20 cellular contexts compared by ENCODE assay signal in genomic region chr1:182641561-182641960, GRCh38. TPM values are rescaled to one million over a fixed set of nuclear protein-coding genes. Genes with fewer than 3 reads are reported as not detected.
DNase-seq lines count a peak whose midpoint lies in the region; ATAC-seq and TF ChIP-seq lines count a peak whose summit lies in the region.
"Had no signal": no experiment of that assay in that cellular context is flagged by ENCODE, and none has a peak within 500 bp of the region (broad histone marks: within the 10 kb centered on the region; RNA-seq: fewer than 3 reads in every experiment).

No MANE protein-coding gene starts in this region.

- no peaks in the 10 kb centered on the region for H3K9me3 Mint-ChIP-seq in HFFc6
- H3K9me3 Mint-ChIP-seq in progenitor cell of endocrine pancreas (ENCODE audit: low read depth), result no peaks in the 10 kb centered on the region
- H3K9me3 Mint-ChIP-seq: CD8-positive, alpha-beta memory T cell; H9 had no signal

- H3K36me3 Mint-ChIP-seq in HFFc6 (ENCODE audit: low read depth) (no peaks in the 10 kb centered on the region; the same call in 1 of the 2 replicates), progenitor cell of endocrine pancreas (ENCODE audit: insufficient read depth) (no peaks in the 10 kb centered on the region)

- TF ChIP-seq CTCF in HFFc6 (IDR thresholded peaks at IDR 0.05) (no peak), progenitor cell of endocrine pancreas (IDR thresholded peaks at IDR 0.05; ENCODE audit: unreplicated experiment) (no peak)

- peaks cover 12% of the 10 kb centered on the region for H3K27me3 Mint-ChIP-seq in HFFc6 (ENCODE audit: insufficient read depth)
- no peaks in the 10 kb centered on the region for H3K27me3 Mint-ChIP-seq in progenitor cell of endocrine pancreas

- peak; percentile 35 for DNase-seq in NCI-H748 (lab: John Stamatoyannopoulos, UW; ENCODE audit: unreplicated experiment)
- no peak for DNase-seq in NCI-H748 treated with DMSO at 0.1 percent for 48 hours (lab: John Stamatoyannopoulos, UW)
- peak; percentile 75 for DNase-seq in NCI-H1092 treated with DMSO at 0.1 percent for 48 hours (lab: John Stamatoyannopoulos, UW)
- DNase-seq in left lobe of liver (ENCODE audit: low spot score), result peak; percentile 60
- DNase-seq in HFFc6, result no peak
- DNase-seq in progenitor cell of endocrine pancreas (ENCODE audit: low spot score, unreplicated experiment), result no peak
- DNase-seq: Calu3; CD8-positive, alpha-beta memory T cell; DMS53; GDM1; H9; MV-4-11; NCI-H187 treated with DMSO at 0.1 percent for 48 hours; NCI-H2171; NCI-H446; Peyer's patch had no signal

- ATAC-seq in left lobe of liver (peak; percentile 82), GM21367 (IDR thresholded peaks at IDR 0.05; ENCODE audit: unreplicated experiment) (no peak)
- ATAC-seq: SK-N-SH treated with all-trans-retinoic acid at 6 μM for 48 hours had no signal

- H3K4me1 Mint-ChIP-seq in HFFc6 (ENCODE audit: low read depth), result peaks cover 7% of the 10 kb centered on the region; the same call in 1 of the 2 replicates
- peaks cover under 1% of the 10 kb centered on the region for H3K4me1 Mint-ChIP-seq in progenitor cell of endocrine pancreas (ENCODE audit: low read depth)
- H3K4me1 Mint-ChIP-seq: H9 had no signal

- H3K27ac Mint-ChIP-seq in HFFc6, result no peak overlapping the region
- H3K27ac Mint-ChIP-seq in progenitor cell of endocrine pancreas, result no peak overlapping the region
- H3K27ac Mint-ChIP-seq: H9 had no signal

- H3K4me3 Mint-ChIP-seq in HFFc6 (no peak overlapping the region), progenitor cell of endocrine pancreas (ENCODE audit: low read depth) (no peak overlapping the region)
- H3K4me3 Mint-ChIP-seq: CD8-positive, alpha-beta memory T cell; H9; IgD-negative memory B cell had no signal

RNA-seq across cellular contexts. Expression of gene RGS16, which starts 37.4 kb away (rescaled TPM):
- 0.15 TPM for total RNA-seq in left lobe of liver
- under 1 TPM; 0.31 to 0.59 (median 0.39) TPM for total RNA-seq in HFFc6 (2021; fragmentation: NEBNext Ultra II Directional; extraction: Animal tissue kit (Norgen Biotek cat#: 25700))
- total RNA-seq in progenitor cell of endocrine pancreas, result 0.98 and 1.5 TPM in 2 replicates

RNA-seq across cellular contexts. Expression of gene RGS8, which starts 42.8 kb away (rescaled TPM):
- not detected for total RNA-seq in left lobe of liver
- total RNA-seq in HFFc6 (2021; fragmentation: NEBNext Ultra II Directional; extraction: Animal tissue kit (Norgen Biotek cat#: 25700)), result not detected
- 0.05 TPM in 1 of 2 replicates, not detected in the other for total RNA-seq in progenitor cell of endocrine pancreas
- total RNA-seq: Calu3; CD8-positive, alpha-beta memory T cell; H9; Peyer's patch; T-helper 2 cell treated with Interferon-gamma antibody and Interleukin-4, amounts not matched to agents 100 ng/mL and 5 ng/mL, for 36 hours had no signal

RNA-seq across cellular contexts. Expression of gene RNASEL, which starts 52.5 kb away (rescaled TPM):
- total RNA-seq in left lobe of liver (2.2 TPM), progenitor cell of endocrine pancreas (4.2 and 4.4 TPM in 2 replicates)
- total RNA-seq in HFFc6 (2021; fragmentation: NEBNext Ultra II Directional; extraction: Animal tissue kit (Norgen Biotek cat#: 25700)), result 1 to 10 TPM; 3.6 to 4.1 (median 3.8) TPM

Comparison
In these comparisons a context has a peak if more than half of its experiments do, and no peak if none do; other contexts are left out.
1. DNase-seq: peak in NCI-H748 (single experiment), NCI-H1092 treated with DMSO at 0.1 percent for 48 hours (single experiment) and left lobe of liver (single experiment); none in NCI-H748 treated with DMSO at 0.1 percent for 48 hours (single experiment), HFFc6 (single experiment) and progenitor cell of endocrine pancreas (single experiment).